Comparison of ENCODE assay signal across 1 cellular context in the genomic region with DNA sequence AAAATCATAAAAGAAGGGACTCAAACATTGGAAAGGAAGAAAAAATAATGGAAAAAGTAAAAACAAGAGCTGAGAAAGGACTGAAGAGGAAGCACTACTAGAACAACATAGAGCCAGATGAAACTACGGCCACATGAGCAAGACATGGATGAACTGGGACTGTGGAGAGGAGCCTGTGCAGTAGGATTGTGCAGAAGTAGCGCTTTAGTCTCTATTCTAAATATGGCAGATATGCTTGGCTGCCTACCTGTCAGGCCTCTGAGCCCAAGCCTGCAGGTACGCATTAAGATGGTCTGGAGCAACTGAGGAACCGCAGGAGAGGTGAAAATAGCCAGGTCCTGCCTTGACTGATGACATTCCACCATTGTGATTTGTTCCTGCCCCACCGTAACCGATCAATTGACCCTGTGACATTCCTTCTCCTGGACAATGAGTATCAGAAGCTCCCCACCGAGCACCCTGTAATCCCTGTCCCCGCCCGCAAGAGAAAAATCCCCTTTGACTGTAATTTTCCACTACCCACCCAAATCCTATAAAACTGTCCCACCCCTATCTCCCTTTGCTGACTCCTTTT.
TF ChIP-seq lines count a peak whose summit lies in the region.

No MANE protein-coding gene starts in this region.

TF ChIP-seq in GM12878, 131 proteins besides CTCF, POLR2A, EP300 and RAD21 (continued from another document):
- TF ChIP-seq, protein P1, sequence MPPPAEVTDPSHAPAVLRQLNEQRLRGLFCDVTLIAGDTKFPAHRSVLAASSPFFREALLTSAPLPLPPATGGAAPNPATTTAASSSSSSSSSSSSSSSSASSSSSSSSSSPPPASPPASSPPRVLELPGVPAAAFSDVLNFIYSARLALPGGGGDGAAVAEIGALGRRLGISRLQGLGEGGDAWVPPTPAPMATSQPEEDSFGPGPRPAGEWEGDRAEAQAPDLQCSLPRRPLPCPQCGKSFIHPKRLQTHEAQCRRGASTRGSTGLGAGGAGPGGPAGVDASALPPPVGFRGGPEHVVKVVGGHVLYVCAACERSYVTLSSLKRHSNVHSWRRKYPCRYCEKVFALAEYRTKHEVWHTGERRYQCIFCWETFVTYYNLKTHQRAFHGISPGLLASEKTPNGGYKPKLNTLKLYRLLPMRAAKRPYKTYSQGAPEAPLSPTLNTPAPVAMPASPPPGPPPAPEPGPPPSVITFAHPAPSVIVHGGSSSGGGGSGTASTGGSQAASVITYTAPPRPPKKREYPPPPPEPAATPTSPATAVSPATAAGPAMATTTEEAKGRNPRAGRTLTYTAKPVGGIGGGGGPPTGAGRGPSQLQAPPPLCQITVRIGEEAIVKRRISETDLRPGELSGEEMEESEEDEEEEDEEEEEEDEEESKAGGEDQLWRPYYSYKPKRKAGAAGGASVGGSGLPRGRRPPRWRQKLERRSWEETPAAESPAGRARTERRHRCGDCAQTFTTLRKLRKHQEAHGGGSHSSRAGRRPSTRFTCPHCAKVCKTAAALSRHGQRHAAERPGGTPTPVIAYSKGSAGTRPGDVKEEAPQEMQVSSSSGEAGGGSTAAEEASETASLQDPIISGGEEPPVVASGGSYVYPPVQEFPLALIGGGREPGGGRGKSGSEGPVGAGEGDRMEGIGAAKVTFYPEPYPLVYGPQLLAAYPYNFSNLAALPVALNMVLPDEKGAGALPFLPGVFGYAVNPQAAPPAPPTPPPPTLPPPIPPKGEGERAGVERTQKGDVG (CRISPR knock-in tag; IDR thresholded peaks at IDR 0.05): no peak
- TF ChIP-seq ZNF24 (IDR thresholded peaks at IDR 0.05): no peak
- no peak for TF ChIP-seq MTA2 (IDR thresholded peaks at IDR 0.05; ENCODE audit: low read depth)
- TF ChIP-seq ZBTB33 (IDR thresholded peaks at IDR 0.05): no peak
- no peak for TF ChIP-seq TARDBP (IDR thresholded peaks at IDR 0.05; ENCODE audit: borderline replicate concordance)
- no peak for TF ChIP-seq RBBP5 (conservative IDR thresholded peaks at IDR 0.05)
- no peak for TF ChIP-seq PBX3 (IDR thresholded peaks at IDR 0.05; ENCODE audit: insufficient replicate concordance, low read depth, low read length)
- TF ChIP-seq GATAD2B (conservative IDR thresholded peaks at IDR 0.05; ENCODE audit: low read depth): no peak
